ENCODE assay signal across 21 cellular contexts in genomic region chr6:130494745-130495144, GRCh38.
A peak's percentile ranks its signal among the peaks of the same experiment; 100 is the strongest.
DNase-seq lines count a peak whose midpoint lies in the region; ATAC-seq and TF ChIP-seq lines count a peak whose summit lies in the region.
"Had no signal": no experiment of that assay in that cellular context is flagged by ENCODE, and none has a peak within 500 bp of the region (broad histone marks: within the 10 kb centered on the region; RNA-seq: fewer than 3 reads in every experiment).

No MANE protein-coding gene starts in this region.

- WGBS in thyroid gland, 2 donors, result 54 to 69% methylated on average over 1 of the region's 1 CpG

- no peaks in the 10 kb centered on the region for H3K36me3 ChIP-seq in thyroid gland
- H3K36me3 ChIP-seq: Peyer's patch, SJSA1 had no signal

- H3K27ac Mint-ChIP-seq in HFFc6, result peak overlapping the region; percentile 4; the same call in 1 of the 2 replicates
- H3K27ac Mint-ChIP-seq: CD14-positive monocyte, GM23338 had no signal

- H3K27me3 Mint-ChIP-seq in HFFc6 (ENCODE audit: insufficient read depth), result peaks cover 2% of the 10 kb centered on the region; the same call in 1 of the 2 replicates

- peaks cover 30% of the 10 kb centered on the region for H3K4me1 Mint-ChIP-seq in HFFc6 (ENCODE audit: low read depth)
- H3K4me1 Mint-ChIP-seq: CD14-positive monocyte had no signal

- H3K9me3 Mint-ChIP-seq in HFFc6, result peaks cover 11% of the 10 kb centered on the region
- H3K9me3 Mint-ChIP-seq: GM23338 had no signal

- H3K4me3 ChIP-seq in fibroblast of mammary gland (ENCODE audit: control insufficient read depth, low read depth, low read length), result no peak overlapping the region
- H3K4me3 ChIP-seq in skeletal muscle cell (ENCODE audit: low read depth, low read length), result no peak overlapping the region
- H3K4me3 ChIP-seq in thyroid gland (replicated peaks in 1 of 3), result no peak overlapping the region
- H3K4me3 ChIP-seq: GM23338, Peyer's patch, SJSA1 had no signal

- DNase-seq in HFFc6 (no peak), amniotic stem cell (lab: John Stamatoyannopoulos, UW) (peak; percentile 1), fibroblast of mammary gland (ENCODE audit: low read depth) (peak; percentile 28), skeletal muscle cell (ENCODE audit: low read depth) (peak; percentile 32), thyroid gland (no peak), NCI-H226 (no peak)
- DNase-seq: COR-L47, DMS 273 treated with DMSO at 0.1 percent for 48 hours, NCI-H1436 treated with DMSO at 0.1 percent for 48 hours, NCI-H2029, NCI-H2171 treated with DMSO at 0.1 percent for 48 hours, NCI-H446 treated with DMSO at 0.1 percent for 48 hours, NCI-H69, Peyer's patch, SW 1271 had no signal

- no peak for TF ChIP-seq POLR2A in thyroid gland (IDR thresholded peaks at IDR 0.05)

- H3K4me3 Mint-ChIP-seq in HFFc6, result peak overlapping the region; percentile 19; the same call in 1 of the 2 replicates
- H3K4me3 Mint-ChIP-seq: CD14-positive monocyte, GM23338 had no signal

- TF ChIP-seq CTCF in HFFc6 (IDR thresholded peaks at IDR 0.05) (no peak), fibroblast of mammary gland (conservative IDR thresholded peaks at IDR 0.05; ENCODE audit: control insufficient read depth, insufficient read depth, low read depth, low read length) (no peak), thyroid gland (IDR thresholded peaks at IDR 0.05) (no peak)

- H3K9me3 ChIP-seq in thyroid gland, result no peaks in the 10 kb centered on the region
- H3K9me3 ChIP-seq: Peyer's patch, SJSA1 had no signal

- H3K27ac ChIP-seq in thyroid gland, result no peak overlapping the region
- H3K27ac ChIP-seq: Peyer's patch, SJSA1 had no signal

- H3K36me3 Mint-ChIP-seq in HFFc6 (ENCODE audit: low read depth), result peaks cover 22% of the 10 kb centered on the region
- H3K36me3 Mint-ChIP-seq: CD14-positive monocyte had no signal

- intact Hi-C loops in thyroid gland (cut with DNase I), result no loop called here

- no peaks in the 10 kb centered on the region for H3K4me1 ChIP-seq in thyroid gland
- H3K4me1 ChIP-seq: Peyer's patch, SJSA1 had no signal

- no peaks in the 10 kb centered on the region for H3K27me3 ChIP-seq in thyroid gland
- H3K27me3 ChIP-seq: Peyer's patch, SJSA1 had no signal

- ATAC-seq in activated CD4-positive, CD25-positive, alpha-beta regulatory T cell treated with anti-CD3 and anti-CD28 coated beads, Interleukin-2, amount 50 U/mL, for 24 hours, result no peak
- no peak for ATAC-seq in HG03045 (IDR thresholded peaks at IDR 0.05; ENCODE audit: unreplicated experiment)
- ATAC-seq: GM23338, HCT116 had no signal

Comparison
In these comparisons a context has a peak if more than half of its experiments do, and no peak if none do; other contexts are left out.
1. DNase-seq: peak in amniotic stem cell (single experiment), fibroblast of mammary gland (single experiment) and skeletal muscle cell (single experiment); none in HFFc6 (single experiment), thyroid gland (0 of 2) and NCI-H226 (single experiment).